Comparison of ENCODE assay signal across 8 cellular contexts in the genomic region with DNA sequence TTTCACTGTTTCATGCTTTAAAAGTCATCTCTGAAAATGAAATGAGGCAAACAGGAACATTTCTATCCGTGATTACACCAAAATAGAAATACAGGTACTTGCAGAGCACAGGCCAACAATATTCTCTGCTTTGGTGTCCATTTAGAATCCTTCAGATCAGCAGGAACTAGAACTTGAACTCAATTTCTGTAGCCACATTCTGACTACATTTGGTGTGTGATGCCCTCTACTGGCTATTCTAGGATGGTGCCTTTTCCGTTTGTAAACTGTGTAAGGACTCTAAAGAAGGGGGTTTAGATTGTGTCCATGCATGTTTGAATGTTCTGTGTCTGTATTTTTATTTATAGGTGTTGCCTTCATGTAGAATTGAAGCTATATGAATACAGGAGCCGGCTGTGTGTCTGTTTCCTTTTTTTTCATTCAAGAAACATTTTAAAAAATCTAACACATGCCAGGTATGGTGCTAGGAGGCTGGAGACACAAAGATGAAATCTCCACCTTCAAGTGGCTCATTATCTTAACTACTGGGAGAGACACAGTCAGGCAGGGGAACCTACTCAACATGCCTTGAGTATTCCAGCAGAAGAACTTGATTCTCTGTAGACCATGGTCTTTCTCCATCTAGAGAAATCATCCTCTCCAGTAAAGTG. TPM values are rescaled to one million over a fixed set of nuclear protein-coding genes. Genes with fewer than 3 reads are reported as not detected.
DNase-seq lines count a peak whose midpoint lies in the region; ATAC-seq, FAIRE-seq and TF ChIP-seq lines count a peak whose summit lies in the region.

No MANE protein-coding gene starts in this region.

- no peaks in the 10 kb centered on the region for H3K9me3 Mint-ChIP-seq in central memory CD8-positive, alpha-beta T cell

- peak; percentile 87 for FAIRE-seq in GM12892 (lab: Jason Lieb, UNC)

- H3K36me3 Mint-ChIP-seq in central memory CD8-positive, alpha-beta T cell (ENCODE audit: insufficient read depth) = no peaks in the 10 kb centered on the region

- POLR2A ChIA-PET in A673 (lab: Charles Lee; ENCODE audit: low non-redundant PET) = interaction anchor here (0.7 kb wide), 1 partner anchor 41 kb away, joined by 3 read pairs; no protein-coding TSS in a partner anchor

- TF ChIP-seq CTCF in A673 (conservative IDR thresholded peaks at IDR 0.05; ENCODE audit: low read depth, low read length) = peak; percentile 89

- DNase-seq in A673 (ENCODE audit: low spot score) (peak; percentile 87), GM12892 (ENCODE audit: insufficient read length) (peak; percentile 26), NCI-H2029 (lab: John Stamatoyannopoulos, UW) (peak; percentile 72), T-helper 2 cell (peak in 3 of 5 experiments; percentile 14 to 78 (median 32)), kidney glomerular epithelial cell (lab: John Stamatoyannopoulos, UW) (peak; percentile 83)
- DNase-seq in central memory CD8-positive, alpha-beta T cell (ENCODE audit: low spot score in 2 of 2) = peak in 1 of 2 donors; percentile 35
- peak; percentile 10 to 31 for DNase-seq in stimulated activated CD8-positive, alpha-beta memory T cell treated with anti-CD3 and anti-CD28 coated beads, Interleukin-7, amount 100 ng/mL, for 1 hour (ENCODE audit: low read depth in 2 of 2)

- no peaks in the 10 kb centered on the region for H3K27me3 ChIP-seq in A673 (replicated peaks; ENCODE audit: insufficient read depth, low read depth, low read length, poor library complexity)

- no peaks in the 10 kb centered on the region for H3K4me1 Mint-ChIP-seq in central memory CD8-positive, alpha-beta T cell

- H3K4me1 ChIP-seq in A673 (ENCODE audit: insufficient read depth, low read length, poor library complexity, severe bottlenecking) = peaks cover 40% of the 10 kb centered on the region

- ATAC-seq in HG02981 (IDR thresholded peaks at IDR 0.05; ENCODE audit: unreplicated experiment) = peak; percentile 67
- peak; percentile 82 for ATAC-seq in central memory CD8-positive, alpha-beta T cell (replicated peaks; ENCODE audit: extremely low read depth, poor library complexity, severe bottlenecking)

- H3K27ac ChIP-seq in A673 (ENCODE audit: low read depth, low read length, poor library complexity, severe bottlenecking) = no peak overlapping the region

- intact Hi-C loops in A673 (cut with micrococcal nuclease; ENCODE audit: unreplicated experiment) = loop anchor here (1.0 to 10.0 kb wide), 6 partner anchors 78 to 352 kb away; a partner anchor contains a TSS

- H3K4me3 Mint-ChIP-seq in central memory CD8-positive, alpha-beta T cell = no peak overlapping the region

- peaks cover 5% of the 10 kb centered on the region for H3K27me3 Mint-ChIP-seq in central memory CD8-positive, alpha-beta T cell

- TF ChIP-seq POLR2A in GM12892 (IDR thresholded peaks at IDR 0.05; ENCODE audit: low read depth, low read length) = no peak

- H3K36me3 ChIP-seq in A673 (ENCODE audit: insufficient read depth, low read length, poor library complexity, severe bottlenecking) = no peaks in the 10 kb centered on the region

- H3K4me3 ChIP-seq in A673 (ENCODE audit: low read depth, low read length, poor library complexity, severe bottlenecking) = no peak overlapping the region

- no peak overlapping the region for H3K27ac Mint-ChIP-seq in central memory CD8-positive, alpha-beta T cell (ENCODE audit: low read depth)

- H3K9me3 ChIP-seq in A673 (ENCODE audit: low read depth, low read length, poor library complexity, severe bottlenecking) = no peaks in the 10 kb centered on the region

- no TSS peak for BruUV-seq in A673 (replicated peaks; lab: Mats Ljungman, UMichigan)

- CTCF ChIA-PET in A673 (lab: Charles Lee) = no interaction called here

RNA-seq across cellular contexts. Expression of a gene that starts 7.6 kb away (rescaled TPM):
- 54.4 and 60.1 TPM in 2 replicates for total RNA-seq in A673 (2021)
- 18.1 TPM for polyA plus RNA-seq in GM12892 (2012; ENCODE audit: missing spikeins)
